Comparison of ENCODE assay signal across 8 cellular contexts in genomic region chr3:45182915-45183881, GRCh38. TPM values are rescaled to one million over a fixed set of nuclear protein-coding genes. Genes with fewer than 3 reads are reported as not detected.
DNase-seq lines count a peak whose midpoint lies in the region; ATAC-seq and TF ChIP-seq lines count a peak whose summit lies in the region.

No MANE protein-coding gene starts in this region.

- H2AFZ ChIP-seq in Loucy (ENCODE audit: low read length) = 0 out of 2 replicates have a peak overlapping the region, but pooled peaks have one; percentile 33
- no peak overlapping the region for H2AFZ ChIP-seq in OCI-LY7 (ENCODE audit: low read length)

- BruUV-seq in OCI-LY7 (replicated peaks; lab: Mats Ljungman, UMichigan) = no TSS peak

- no peaks in the 10 kb centered on the region for H3K9me2 ChIP-seq in Loucy (replicated peaks; ENCODE audit: low read depth, low read length)
- no peaks in the 10 kb centered on the region for H3K9me2 ChIP-seq in OCI-LY7 (ENCODE audit: insufficient read depth, low read length)

- DNase-seq in COLO668 (lab: John Stamatoyannopoulos, UW; ENCODE audit: unreplicated experiment) = peak; percentile 51
- peak in 51 of 61 donors; percentile 3 to 93 (median 59) for DNase-seq in caudate nucleus (lab: John Stamatoyannopoulos, UW)
- peak; percentile 30 for DNase-seq in nephron progenitor cell
- DNase-seq in NCI-H1436 treated with DMSO at 0.1 percent for 48 hours (lab: John Stamatoyannopoulos, UW) = no peak
- no peak for DNase-seq in OCI-LY7 (ENCODE audit: low spot score)
- no peak for DNase-seq in activated CD4-positive, alpha-beta T cell treated with anti-CD3 and anti-CD28 coated beads, Interleukin-2, amount 50 U/mL, for 4 hours

- H3F3A ChIP-seq in Loucy (ENCODE audit: low read depth) = no peaks in the 10 kb centered on the region

- no peak overlapping the region for H3K4me2 ChIP-seq in Loucy (ENCODE audit: low read depth, low read length, poor library complexity, severe bottlenecking)
- H3K4me2 ChIP-seq in OCI-LY7 (ENCODE audit: low read length) = no peak overlapping the region

- intact Hi-C loops in OCI-LY7 (cut with micrococcal nuclease; ENCODE audit: unreplicated experiment) = no loop called here

- no peaks in the 10 kb centered on the region for H3K9me3 Mint-ChIP-seq in nephron progenitor cell

- no peaks in the 10 kb centered on the region for H3K27me3 Mint-ChIP-seq in nephron progenitor cell (ENCODE audit: low read depth, poor library complexity)

- H3K4me1 Mint-ChIP-seq in nephron progenitor cell = peaks cover 31% of the 10 kb centered on the region

- no peaks in the 10 kb centered on the region for H3K79me2 ChIP-seq in Loucy (ENCODE audit: insufficient read depth, low read length)
- H3K79me2 ChIP-seq in OCI-LY7 (ENCODE audit: insufficient read depth, low read depth, low read length) = no peaks in the 10 kb centered on the region

- H3K36me3 ChIP-seq in Loucy (ENCODE audit: insufficient read depth, low read length) (no peaks in the 10 kb centered on the region), OCI-LY7 (ENCODE audit: insufficient read depth, low read length) (no peaks in the 10 kb centered on the region)

- H4K20me1 ChIP-seq in Loucy (ENCODE audit: insufficient read depth, low read length, poor library complexity, severe bottlenecking) (no peaks in the 10 kb centered on the region), OCI-LY7 (ENCODE audit: insufficient read depth, low read length) (no peaks in the 10 kb centered on the region)

- H3K36me3 Mint-ChIP-seq in nephron progenitor cell (ENCODE audit: low read depth) = no peaks in the 10 kb centered on the region

- no peak for ATAC-seq in GM19463 (IDR thresholded peaks at IDR 0.05; ENCODE audit: unreplicated experiment)

- H3K4me3 ChIP-seq in Loucy (ENCODE audit: low read length, poor library complexity, severe bottlenecking) (no peak overlapping the region), OCI-LY7 (ENCODE audit: low read depth, low read length, poor library complexity, severe bottlenecking) (no peak overlapping the region)

- no peaks in the 10 kb centered on the region for H3K27me3 ChIP-seq in Loucy (ENCODE audit: insufficient read depth, low read length, poor library complexity, severe bottlenecking)

- peak overlapping the region; percentile 76 for H3K27ac Mint-ChIP-seq in nephron progenitor cell

- POLR2A ChIA-PET in OCI-LY7 (lab: Charles Lee) = no interaction called here

- peak overlapping the region; percentile 11 for H3K9ac ChIP-seq in Loucy (ENCODE audit: low read depth, low read length, poor library complexity, severe bottlenecking)

- H3K27ac ChIP-seq in caudate nucleus (ENCODE audit: low read depth, low read length) (peak overlapping the region; percentile 39), OCI-LY7 (ENCODE audit: low read depth, low read length, poor library complexity, severe bottlenecking) (no peak overlapping the region)

- H3K4me3 Mint-ChIP-seq in nephron progenitor cell = no peak overlapping the region

- CTCF ChIA-PET in OCI-LY7 (lab: Charles Lee; ENCODE audit: unreplicated experiment) = no interaction called here

- no peak for TF ChIP-seq CTCF in Loucy (conservative IDR thresholded peaks at IDR 0.05; ENCODE audit: low read length)
- no peak for TF ChIP-seq CTCF in nephron progenitor cell (IDR thresholded peaks at IDR 0.05)
- no peak for TF ChIP-seq CTCF in OCI-LY7 (conservative IDR thresholded peaks at IDR 0.05; ENCODE audit: low read length)

- H3K4me1 ChIP-seq in Loucy (ENCODE audit: insufficient read depth, low read length, poor library complexity, severe bottlenecking) (peaks cover 43% of the 10 kb centered on the region), OCI-LY7 (ENCODE audit: insufficient read depth, low read length, poor library complexity, severe bottlenecking) (no peaks in the 10 kb centered on the region)

- H3K9me3 ChIP-seq in Loucy (ENCODE audit: insufficient read depth, low read depth, low read length) = no peaks in the 10 kb centered on the region
- no peaks in the 10 kb centered on the region for H3K9me3 ChIP-seq in OCI-LY7 (ENCODE audit: low read length)

RNA-seq across cellular contexts. Expression of gene CDCP1, which starts 37.0 kb away (rescaled TPM):
- not detected in 2 replicates for total RNA-seq in OCI-LY7 (2014; rRNA removed; shearing (Covaris generic))
- total RNA-seq in OCI-LY7 (2022) = 0.07 TPM in 1 of 2 replicates, not detected in the other

RNA-seq across cellular contexts. Expression of gene TMEM158, which starts 42.9 kb away (rescaled TPM):
- total RNA-seq in OCI-LY7 (2014; rRNA removed; shearing (Covaris generic)) = not detected in 2 replicates
- total RNA-seq in OCI-LY7 (2022) = not detected in 2 replicates

Comparison
In these comparisons a context has a peak if more than half of its experiments do, and no peak if none do; other contexts are left out.
1. DNase-seq: peak in COLO668 (single experiment), caudate nucleus (51 of 61) and nephron progenitor cell (single experiment); none in NCI-H1436 treated with DMSO at 0.1 percent for 48 hours (single experiment), OCI-LY7 (single experiment) and activated CD4-positive, alpha-beta T cell treated with anti-CD3 and anti-CD28 coated beads, Interleukin-2, amount 50 U/mL, for 4 hours (0 of 2).